13 cellular contexts compared by ENCODE assay signal in genomic region chr5:69046375-69046957, GRCh38. TPM values are rescaled to one million over a fixed set of nuclear protein-coding genes. Genes with fewer than 3 reads are reported as not detected.
DNase-seq lines count a peak whose midpoint lies in the region; ATAC-seq and TF ChIP-seq lines count a peak whose summit lies in the region.
"Had no signal": no experiment of that assay in that cellular context is flagged by ENCODE, and none has a peak within 500 bp of the region (broad histone marks: within the 10 kb centered on the region; RNA-seq: fewer than 3 reads in every experiment).

No MANE protein-coding gene starts in this region.

- H3K9me3 ChIP-seq in PC-3 (ENCODE audit: low read length) = no peaks in the 10 kb centered on the region
- H3K9me3 ChIP-seq: BLaER1 had no signal

- intact Hi-C loops in PC-3 (cut with micrococcal nuclease) = no loop called here

- TF ChIP-seq CTCF in PC-3 (conservative IDR thresholded peaks at IDR 0.05; ENCODE audit: low read depth, low read length) = no peak
- no peak for TF ChIP-seq CTCF in fibroblast of mammary gland (conservative IDR thresholded peaks at IDR 0.05; ENCODE audit: control insufficient read depth, insufficient read depth, low read depth, low read length)
- no peak for TF ChIP-seq CTCF in type B pancreatic cell (conservative IDR thresholded peaks at IDR 0.05)
- no peak for TF ChIP-seq CTCF in nephron progenitor cell (IDR thresholded peaks at IDR 0.05)

- H3K4me3 ChIP-seq in PC-3 (ENCODE audit: low read length) (no peak overlapping the region), fibroblast of mammary gland (ENCODE audit: control insufficient read depth, low read depth, low read length) (no peak overlapping the region)
- H3K4me3 ChIP-seq: BLaER1 had no signal

- 0 out of 2 replicates have a peak, but pooled peaks cover 3% of the 10 kb centered on the region for H3K4me1 ChIP-seq in PC-3 (ENCODE audit: insufficient read depth, low read length)
- H3K4me1 ChIP-seq: BLaER1 had no signal

- no peak for DNase-seq in activated T-cell treated with anti-CD3 and anti-CD28 coated beads, Interleukin-2, amount 50 U/mL, for 72 hours
- DNase-seq in activated T-cell treated with anti-CD3 and anti-CD28 coated beads for 4 hours (no peak), PC-3 (no peak), fibroblast of mammary gland (ENCODE audit: low read depth) (peak; percentile 23), type B pancreatic cell (ENCODE audit: extremely low spot score, unreplicated experiment) (no peak), nephron progenitor cell (no peak), NCI-H2171 treated with DMSO at 0.1 percent for 48 hours (lab: John Stamatoyannopoulos, UW) (no peak)
- DNase-seq: GOT3; islet precursor cell; occipital lobe; stimulated activated CD4-positive, alpha-beta T cell treated with anti-CD3 and anti-CD28 coated beads, Interleukin-4, amount 100 ng/mL, for 1 hour had no signal

- H4K20me1 ChIP-seq in PC-3 (ENCODE audit: low read length) = no peaks in the 10 kb centered on the region
- H4K20me1 ChIP-seq: BLaER1 had no signal

- POLR2A ChIA-PET in PC-3 (lab: Charles Lee; ENCODE audit: unreplicated experiment) = no interaction called here

- H3K27me3 ChIP-seq in PC-3 (ENCODE audit: low read length) = no peaks in the 10 kb centered on the region
- H3K27me3 ChIP-seq: BLaER1 had no signal

- BruUV-seq in PC-3 (replicated peaks; lab: Mats Ljungman, UMichigan) = no TSS peak

- H3K27me3 Mint-ChIP-seq in activated T-cell treated with anti-CD3 and anti-CD28 coated beads, Interleukin-2, amount 50 U/mL, for 72 hours (ENCODE audit: low read depth) = no peaks in the 10 kb centered on the region
- H3K27me3 Mint-ChIP-seq in type B pancreatic cell = no peaks in the 10 kb centered on the region
- H3K27me3 Mint-ChIP-seq in nephron progenitor cell (ENCODE audit: low read depth, poor library complexity) = no peaks in the 10 kb centered on the region

- no peaks in the 10 kb centered on the region; the same call in 1 of the 2 replicates for H3K36me3 ChIP-seq in PC-3 (ENCODE audit: low read depth, low read length)
- H3K36me3 ChIP-seq: BLaER1 had no signal

- H3K9me3 Mint-ChIP-seq in activated T-cell treated with anti-CD3 and anti-CD28 coated beads, Interleukin-2, amount 50 U/mL, for 72 hours = no peaks in the 10 kb centered on the region
- H3K9me3 Mint-ChIP-seq in type B pancreatic cell (no peaks in the 10 kb centered on the region), nephron progenitor cell (no peaks in the 10 kb centered on the region)

- peaks cover 12% of the 10 kb centered on the region for H3K4me1 Mint-ChIP-seq in activated T-cell treated with anti-CD3 and anti-CD28 coated beads, Interleukin-2, amount 50 U/mL, for 72 hours (ENCODE audit: low read depth)
- H3K4me1 Mint-ChIP-seq in type B pancreatic cell (ENCODE audit: unreplicated experiment) (peaks cover 19% of the 10 kb centered on the region), nephron progenitor cell (peaks cover 16% of the 10 kb centered on the region)

- H3K9me2 ChIP-seq in PC-3 (replicated peaks; ENCODE audit: low read length) = no peaks in the 10 kb centered on the region

- H2AFZ ChIP-seq in PC-3 (ENCODE audit: low read length) = peak overlapping the region; percentile 71

- no peaks in the 10 kb centered on the region for H3K36me3 Mint-ChIP-seq in activated T-cell treated with anti-CD3 and anti-CD28 coated beads, Interleukin-2, amount 50 U/mL, for 72 hours (ENCODE audit: insufficient read depth in 2 of 2)
- no peaks in the 10 kb centered on the region for H3K36me3 Mint-ChIP-seq in type B pancreatic cell
- no peaks in the 10 kb centered on the region for H3K36me3 Mint-ChIP-seq in nephron progenitor cell (ENCODE audit: low read depth)

- H3K27ac ChIP-seq in PC-3 (ENCODE audit: low read length) = peak overlapping the region; percentile 13; the same call in 1 of the 2 replicates
- H3K27ac ChIP-seq: BLaER1 had no signal

- H3F3A ChIP-seq in PC-3 (ENCODE audit: low read length, unreplicated experiment) = no peaks in the 10 kb centered on the region

- no peak overlapping the region for H3K9ac ChIP-seq in PC-3 (ENCODE audit: low read length)
- H3K9ac ChIP-seq: BLaER1 had no signal

- no peak overlapping the region for H3K4me3 Mint-ChIP-seq in activated T-cell treated with anti-CD3 and anti-CD28 coated beads, Interleukin-2, amount 50 U/mL, for 72 hours
- peak overlapping the region; percentile 8 for H3K4me3 Mint-ChIP-seq in type B pancreatic cell
- no peak overlapping the region for H3K4me3 Mint-ChIP-seq in nephron progenitor cell

- H3K79me2 ChIP-seq in PC-3 (ENCODE audit: low read length) = no peaks in the 10 kb centered on the region

- CTCF ChIA-PET in PC-3 (lab: Charles Lee) = no interaction called here

- H3K27ac Mint-ChIP-seq in activated T-cell treated with anti-CD3 and anti-CD28 coated beads, Interleukin-2, amount 50 U/mL, for 72 hours = peak overlapping the region; percentile 60
- H3K27ac Mint-ChIP-seq in type B pancreatic cell = peak overlapping the region; percentile 67
- H3K27ac Mint-ChIP-seq in nephron progenitor cell = no peak overlapping the region

- H3K4me2 ChIP-seq in PC-3 (ENCODE audit: low read length) = no peak overlapping the region
- H3K4me2 ChIP-seq: BLaER1 had no signal

- ATAC-seq in activated T-cell treated with anti-CD3 and anti-CD28 coated beads, Interleukin-2, amount 50 U/mL, for 72 hours (replicated peaks in 1 of 2) = no peak
- ATAC-seq in PC-3 = no peak
- ATAC-seq in HG02884 (IDR thresholded peaks at IDR 0.05; ENCODE audit: unreplicated experiment) = no peak

RNA-seq across cellular contexts. Expression of gene SLC30A5, which starts 47.3 kb away (rescaled TPM):
- 10 to 100 TPM; 31.7 to 37.0 TPM for total RNA-seq in activated T-cell treated with anti-CD3 and anti-CD28 coated beads, Interleukin-2, amount 50 U/mL, for 72 hours
- total RNA-seq in PC-3 (2014; rRNA removed) = 54.7 and 55.3 TPM in 2 replicates
- 57.7 and 57.9 TPM in 2 replicates for total RNA-seq in type B pancreatic cell (ENCODE audit: low replicate concordance)
